In genomic region chr7:70647801-70648491, GRCh38 we compare ENCODE assay signal across 8 cellular contexts.
DNase-seq lines count a peak whose midpoint lies in the region; ATAC-seq and TF ChIP-seq lines count a peak whose summit lies in the region.

No MANE protein-coding gene starts in this region.

- no peak overlapping the region for H3K27ac ChIP-seq in neural progenitor cell
- no peak overlapping the region for H3K27ac ChIP-seq in coronary artery
- H3K27ac ChIP-seq in PC-3 (ENCODE audit: low read length), result no peak overlapping the region
- H3K27ac ChIP-seq in hepatocyte, result no peak overlapping the region

- H3K36me3 Mint-ChIP-seq in neural progenitor cell, result peaks cover 10% of the 10 kb centered on the region

- H4K20me1 ChIP-seq in neural progenitor cell (ENCODE audit: low read depth) (no peaks in the 10 kb centered on the region), PC-3 (ENCODE audit: low read length) (no peaks in the 10 kb centered on the region), hepatocyte (ENCODE audit: insufficient read depth, poor library complexity, severe bottlenecking) (no peaks in the 10 kb centered on the region)

- POLR2A ChIA-PET in PC-3 (lab: Charles Lee; ENCODE audit: unreplicated experiment), result no interaction called here

- ATAC-seq in GM19372 (IDR thresholded peaks at IDR 0.05; ENCODE audit: low read depth, unreplicated experiment) (peak; percentile 61), HG03460 (IDR thresholded peaks at IDR 0.05; ENCODE audit: unreplicated experiment) (peak; percentile 97), PC-3 (no peak)

- in situ Hi-C loops in HAP-1 (cut with MboI; ENCODE audit: low sequenced_read_pairs), result no loop called here

- H3K4me3 ChIP-seq in neural progenitor cell, result no peak overlapping the region
- no peak overlapping the region for H3K4me3 ChIP-seq in coronary artery
- H3K4me3 ChIP-seq in PC-3 (ENCODE audit: low read length), result no peak overlapping the region
- H3K4me3 ChIP-seq in HAP-1, result no peak overlapping the region
- no peak overlapping the region for H3K4me3 ChIP-seq in hepatocyte

- H3K79me2 ChIP-seq in neural progenitor cell (ENCODE audit: low read depth), result no peaks in the 10 kb centered on the region
- H3K79me2 ChIP-seq in PC-3 (ENCODE audit: low read length), result no peaks in the 10 kb centered on the region
- no peaks in the 10 kb centered on the region for H3K79me2 ChIP-seq in hepatocyte

- no peaks in the 10 kb centered on the region for H3K9me3 Mint-ChIP-seq in neural progenitor cell

- 93% methylated on average over 9 of the region's 9 CpGs for WGBS in hepatocyte (ENCODE audit: low lambda C conversion rate, missing lambda C conversion rate)

- H3K36me3 ChIP-seq in neural progenitor cell (no peaks in the 10 kb centered on the region), PC-3 (ENCODE audit: low read depth, low read length) (no peaks in the 10 kb centered on the region), HAP-1 (replicated peaks) (no peaks in the 10 kb centered on the region), hepatocyte (replicated peaks; ENCODE audit: insufficient read depth, low read depth) (no peaks in the 10 kb centered on the region)

- H3K9ac ChIP-seq in neural progenitor cell (no peak overlapping the region), PC-3 (ENCODE audit: low read length) (no peak overlapping the region)

- H3K4me1 Mint-ChIP-seq in neural progenitor cell, result peaks cover 15% of the 10 kb centered on the region

- H3K27ac Mint-ChIP-seq in neural progenitor cell, result no peak overlapping the region

- peaks cover 19% of the 10 kb centered on the region for H3K4me1 ChIP-seq in neural progenitor cell
- no peaks in the 10 kb centered on the region for H3K4me1 ChIP-seq in PC-3 (ENCODE audit: insufficient read depth, low read length)
- H3K4me1 ChIP-seq in HAP-1, result no peaks in the 10 kb centered on the region
- no peaks in the 10 kb centered on the region for H3K4me1 ChIP-seq in hepatocyte (ENCODE audit: insufficient read depth)

- H3K27me3 ChIP-seq in neural progenitor cell, result no peaks in the 10 kb centered on the region
- no peaks in the 10 kb centered on the region for H3K27me3 ChIP-seq in PC-3 (ENCODE audit: low read length)
- no peaks in the 10 kb centered on the region for H3K27me3 ChIP-seq in HAP-1 (ENCODE audit: low read depth)
- no peaks in the 10 kb centered on the region for H3K27me3 ChIP-seq in hepatocyte

- no peak overlapping the region for H2AFZ ChIP-seq in neural progenitor cell (replicated peaks)
- H2AFZ ChIP-seq in PC-3 (ENCODE audit: low read length), result no peak overlapping the region
- no peak overlapping the region for H2AFZ ChIP-seq in hepatocyte

- no peak for TF ChIP-seq CTCF in neural progenitor cell (IDR thresholded peaks at IDR 0.05)
- TF ChIP-seq CTCF in coronary artery (IDR thresholded peaks at IDR 0.05), result no peak
- TF ChIP-seq CTCF in PC-3 (conservative IDR thresholded peaks at IDR 0.05; ENCODE audit: low read depth, low read length), result no peak
- no peak for TF ChIP-seq CTCF in hepatocyte (IDR thresholded peaks at IDR 0.05; ENCODE audit: poor library complexity)

- peaks cover 17% of the 10 kb centered on the region for H3F3A ChIP-seq in neural progenitor cell (ENCODE audit: low read depth)
- no peaks in the 10 kb centered on the region for H3F3A ChIP-seq in PC-3 (ENCODE audit: low read length, unreplicated experiment)

- H3K27me3 Mint-ChIP-seq in neural progenitor cell (ENCODE audit: insufficient read depth, low read depth), result peaks cover 7% of the 10 kb centered on the region

- BruUV-seq in PC-3 (replicated peaks; lab: Mats Ljungman, UMichigan), result no TSS peak

- DNase-seq in activated T-cell treated with anti-CD3 and anti-CD28 coated beads for 48 hours (ENCODE audit: low read depth) (peak; percentile 70), neural progenitor cell (ENCODE audit: low spot score) (no peak), coronary artery (ENCODE audit: low spot score) (no peak), PC-3 (no peak), HAP-1 (ENCODE audit: low spot score in 2 of 2) (no peak), hepatocyte (ENCODE audit: low spot score) (no peak)

- H3K9me2 ChIP-seq in PC-3 (replicated peaks; ENCODE audit: low read length) (no peaks in the 10 kb centered on the region), hepatocyte (replicated peaks; ENCODE audit: insufficient read depth) (no peaks in the 10 kb centered on the region)

- CTCF ChIA-PET in PC-3 (lab: Charles Lee), result no interaction called here

- peak overlapping the region; percentile 30 for H3K4me3 Mint-ChIP-seq in neural progenitor cell

- H3K9me3 ChIP-seq in neural progenitor cell (ENCODE audit: low read depth), result no peaks in the 10 kb centered on the region
- H3K9me3 ChIP-seq in PC-3 (ENCODE audit: low read length), result no peaks in the 10 kb centered on the region
- H3K9me3 ChIP-seq in HAP-1, result no peaks in the 10 kb centered on the region
- H3K9me3 ChIP-seq in hepatocyte (ENCODE audit: low read depth), result no peaks in the 10 kb centered on the region

- intact Hi-C loops in PC-3 (cut with micrococcal nuclease), result no loop called here

- no peak overlapping the region for H3K4me2 ChIP-seq in neural progenitor cell
- no peak overlapping the region for H3K4me2 ChIP-seq in PC-3 (ENCODE audit: low read length)
- H3K4me2 ChIP-seq in hepatocyte, result no peak overlapping the region
